8 cellular contexts compared by ENCODE assay signal in the genomic region with DNA sequence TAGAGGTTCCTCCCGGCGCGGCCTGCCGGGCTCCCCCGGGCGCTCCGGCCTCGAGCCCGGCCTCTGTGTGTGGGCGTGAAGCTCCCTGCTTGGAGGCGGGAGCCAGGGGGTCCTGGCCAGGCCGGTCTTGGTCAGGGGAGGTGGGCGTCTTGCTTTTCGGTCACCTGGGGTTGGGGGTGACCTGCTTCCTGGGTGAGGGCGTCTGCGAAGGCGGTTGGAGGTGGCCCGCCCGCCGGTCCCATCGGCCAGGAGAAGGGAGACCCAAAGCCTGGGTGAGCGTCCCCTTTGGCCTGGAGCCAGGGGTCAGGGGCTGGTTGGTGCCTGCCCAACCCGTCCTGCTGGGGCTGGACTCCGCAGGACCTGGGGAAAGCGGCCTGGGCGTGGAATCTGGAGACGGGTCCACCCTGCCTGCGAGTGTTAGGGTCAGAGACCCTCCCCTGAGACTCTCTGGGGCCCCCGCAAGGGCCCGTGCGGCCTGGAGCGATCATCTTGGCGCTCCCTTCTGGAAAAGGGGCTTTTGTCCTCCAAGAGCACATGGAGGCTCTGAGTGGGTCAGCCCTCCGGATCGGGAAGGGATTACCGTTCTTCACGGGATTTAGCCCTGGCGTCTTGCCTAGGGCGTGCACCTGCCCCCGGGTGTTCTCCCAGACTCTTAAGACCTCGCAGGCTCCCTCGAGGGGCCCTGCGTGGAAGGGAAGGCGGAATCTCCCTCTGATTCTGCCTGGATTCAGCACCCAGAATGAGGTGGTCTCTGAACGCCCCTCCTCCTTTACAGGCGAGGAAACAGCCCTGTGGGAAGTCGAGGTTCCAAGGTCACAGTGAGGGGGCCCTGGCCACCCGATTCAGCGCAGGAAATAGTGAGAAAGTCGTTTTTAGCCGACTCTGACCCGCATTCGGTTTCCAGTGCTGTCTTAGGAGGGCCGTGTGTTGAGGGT.
DNase-seq lines count a peak whose midpoint lies in the region; ATAC-seq and TF ChIP-seq lines count a peak whose summit lies in the region.

No MANE protein-coding gene starts in this region.

- peaks cover 17% of the 10 kb centered on the region for H3K36me3 ChIP-seq in neuron (ENCODE audit: insufficient read depth, low read length)

- no peak for DNase-seq in AG09309 (ENCODE audit: low read depth)
- DNase-seq in fibroblast of peridontal ligament (ENCODE audit: extremely low read depth), result peak; percentile 61
- no peak for DNase-seq in cerebellar cortex (ENCODE audit: low spot score)
- DNase-seq in NCI-H1694 (lab: John Stamatoyannopoulos, UW), result no peak

- peak overlapping the region; percentile 94 for H3K27ac ChIP-seq in VCaP

- TF ChIP-seq CTCF in AG09309 (IDR thresholded peaks at IDR 0.05; ENCODE audit: control insufficient read depth, insufficient read depth, low read depth, low read length, missing control alignments), result no peak
- TF ChIP-seq CTCF in VCaP (conservative IDR thresholded peaks at IDR 0.05), result no peak

- no peaks in the 10 kb centered on the region for H3K27me3 ChIP-seq in neuron (ENCODE audit: insufficient read depth, low read length)

- H3K9me3 ChIP-seq in neuron (ENCODE audit: low read length), result no peaks in the 10 kb centered on the region

- no peak overlapping the region for H2AFZ ChIP-seq in neuron (ENCODE audit: low read depth, low read length)

- peaks cover 25% of the 10 kb centered on the region for H3K4me1 ChIP-seq in neuron (ENCODE audit: insufficient read depth, low read length)

- H3K4me3 ChIP-seq in AG09309 (ENCODE audit: control insufficient read depth, low read depth, low read length), result peak overlapping the region; percentile 96
- peak overlapping the region; percentile 92 for H3K4me3 ChIP-seq in neuron (ENCODE audit: low read length)

- ATAC-seq in GM18508 (IDR thresholded peaks at IDR 0.05; ENCODE audit: insufficient read depth, unreplicated experiment) (peak; percentile 12), HG03521 (IDR thresholded peaks at IDR 0.05; ENCODE audit: unreplicated experiment) (peak; percentile 6)
